16 cellular contexts compared by ENCODE assay signal in the genomic region with DNA sequence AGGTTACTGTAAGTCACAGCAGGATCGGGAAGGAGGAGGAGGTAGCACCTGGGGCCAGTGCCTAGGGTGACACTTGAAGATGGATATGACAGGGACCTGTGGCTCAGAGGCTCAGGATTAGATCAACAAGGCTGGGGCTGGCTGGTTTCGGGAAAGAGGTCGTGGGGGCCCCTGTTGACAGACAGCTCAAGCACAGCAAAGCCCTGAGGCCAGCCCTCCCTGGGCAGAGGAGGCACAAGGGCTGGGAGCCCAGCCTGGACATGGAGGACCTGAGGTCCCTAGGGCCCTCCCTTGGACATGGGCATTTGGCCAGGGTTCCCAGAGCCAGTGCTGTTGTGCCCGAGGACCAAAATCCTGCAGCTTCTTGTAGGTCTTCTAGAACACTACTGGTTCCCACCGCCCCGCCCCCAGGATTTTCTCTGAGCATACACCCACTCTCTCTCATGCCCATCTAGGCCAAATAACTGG. TPM values are rescaled to one million over a fixed set of nuclear protein-coding genes. Genes with fewer than 3 reads are reported as not detected.
"Had no signal": no experiment of that assay in that cellular context is flagged by ENCODE, and none has a peak within 500 bp of the region (broad histone marks: within the 10 kb centered on the region; RNA-seq: fewer than 3 reads in every experiment).

No MANE protein-coding gene starts in this region.

- H3K36me3 ChIP-seq: adrenal gland, ovary, transverse colon had no signal

- H3K4me3 ChIP-seq: adrenal gland, ovary, transverse colon had no signal

- H3K27me3 ChIP-seq: ovary had no signal

- ATAC-seq: esophagus mucosa had no signal

- DNase-seq: activated CD4-positive, alpha-beta T cell treated with anti-CD3 and anti-CD28 coated beads for 1 hour; activated CD4-positive, alpha-beta T cell treated with anti-CD3 and anti-CD28 coated beads, Interleukin-2, amount 50 U/mL, for 4 hours; activated effector memory CD4-positive, alpha-beta T cell treated with anti-CD3 and anti-CD28 coated beads, Interleukin-2, amount 50 U/mL, for 16 hours; activated T-cell treated with anti-CD3 and anti-CD28 coated beads, Interleukin-2, amount 50 U/mL, for 24 hours; caudate nucleus; hippocampal formation; kidney; ovary; stimulated activated CD4-positive, alpha-beta T cell treated with anti-CD3 and anti-CD28 coated beads, Interleukin-2, amount 100 ng/mL, for 48 hours; stimulated activated naive CD4-positive, alpha-beta T cell; transverse colon had no signal

- H3K27ac ChIP-seq: adrenal gland, ovary, transverse colon, VCaP had no signal

- H3K9me3 ChIP-seq: adrenal gland, ovary, transverse colon had no signal

RNA-seq across cellular contexts. Expression of gene HCRTR1, which starts 2.9 kb away (rescaled TPM):
- total RNA-seq: esophagus mucosa, liver, ovary had no signal
- polyA plus RNA-seq: ovary had no signal

RNA-seq across cellular contexts. Expression of gene TINAGL1, which starts 38.3 kb away (rescaled TPM):
- polyA plus RNA-seq: neural cell had no signal
